23 cellular contexts compared by ENCODE assay signal in genomic region chr3:16396202-16396601, GRCh38.
"Had no signal": no experiment of that assay in that cellular context is flagged by ENCODE, and none has a peak within 500 bp of the region (broad histone marks: within the 10 kb centered on the region; RNA-seq: fewer than 3 reads in every experiment).

No MANE protein-coding gene starts in this region.

- H3K4me3 ChIP-seq: dorsolateral prefrontal cortex, heart left ventricle, lower lobe of right lung, transverse colon, vagina had no signal

- H3K27me3 ChIP-seq: dorsolateral prefrontal cortex, heart left ventricle, transverse colon, vagina had no signal

- H3K27ac ChIP-seq: epithelial cell of prostate, lower lobe of right lung, transverse colon, vagina, WERI-Rb-1 had no signal

- DNase-seq: activated CD4-positive, alpha-beta T cell treated with anti-CD3 and anti-CD28 coated beads for 1 hour; activated CD8-positive, alpha-beta memory T cell treated with anti-CD3 and anti-CD28 coated beads for 24 hours; activated CD8-positive, alpha-beta memory T cell treated with anti-CD3 and anti-CD28 coated beads, Interleukin-2, amount 50 U/mL, for 48 hours; activated effector memory CD4-positive, alpha-beta T cell treated with Interleukin-2 at 50 U/mL for 16 hours; activated naive CD4-positive, alpha-beta T cell treated with anti-CD3 and anti-CD28 coated beads, Interleukin-2, amount 10 ng/mL, durations not matched to agents 7 days and 5 days; activated naive CD8-positive, alpha-beta T cell treated with anti-CD3 and anti-CD28 coated beads, Interleukin-2, amount 50 U/mL, for 24 hours; activated T-cell treated with anti-CD3 and anti-CD28 coated beads, Interleukin-2, amount 50 U/mL, for 48 hours; anterior cingulate cortex; dorsolateral prefrontal cortex; foreskin melanocyte; heart left ventricle; lower lobe of right lung; naive thymus-derived CD8-positive, alpha-beta T cell; nucleus accumbens; stimulated activated CD4-positive, alpha-beta T cell treated with anti-CD3 and anti-CD28 coated beads, Interleukin-12 subunit alpha, Interleukin-12 subunit beta, amount 100 ng/mL, for 4 hours; stimulated activated CD4-positive, alpha-beta T cell treated with anti-CD3 and anti-CD28 coated beads, Interleukin-1b, Interleukin-23, amount 100 ng/mL, for 48 hours; stimulated activated naive CD4-positive, alpha-beta T cell treated with Interleukin-2 at 50 U/mL for 16 hours; SW 1271; T-helper 2 cell; transverse colon; WERI-Rb-1 had no signal

- H3K36me3 ChIP-seq: heart left ventricle, lower lobe of right lung, transverse colon, vagina, WERI-Rb-1 had no signal

- ATAC-seq: activated naive CD8-positive, alpha-beta T cell treated with anti-CD3 and anti-CD28 coated beads, Interleukin-2, amount 50 U/mL, for 24 hours; naive thymus-derived CD8-positive, alpha-beta T cell had no signal

- H3K9me3 ChIP-seq: heart left ventricle, lower lobe of right lung, transverse colon, vagina had no signal
